1 cellular context compared by ENCODE assay signal in the genomic region with DNA sequence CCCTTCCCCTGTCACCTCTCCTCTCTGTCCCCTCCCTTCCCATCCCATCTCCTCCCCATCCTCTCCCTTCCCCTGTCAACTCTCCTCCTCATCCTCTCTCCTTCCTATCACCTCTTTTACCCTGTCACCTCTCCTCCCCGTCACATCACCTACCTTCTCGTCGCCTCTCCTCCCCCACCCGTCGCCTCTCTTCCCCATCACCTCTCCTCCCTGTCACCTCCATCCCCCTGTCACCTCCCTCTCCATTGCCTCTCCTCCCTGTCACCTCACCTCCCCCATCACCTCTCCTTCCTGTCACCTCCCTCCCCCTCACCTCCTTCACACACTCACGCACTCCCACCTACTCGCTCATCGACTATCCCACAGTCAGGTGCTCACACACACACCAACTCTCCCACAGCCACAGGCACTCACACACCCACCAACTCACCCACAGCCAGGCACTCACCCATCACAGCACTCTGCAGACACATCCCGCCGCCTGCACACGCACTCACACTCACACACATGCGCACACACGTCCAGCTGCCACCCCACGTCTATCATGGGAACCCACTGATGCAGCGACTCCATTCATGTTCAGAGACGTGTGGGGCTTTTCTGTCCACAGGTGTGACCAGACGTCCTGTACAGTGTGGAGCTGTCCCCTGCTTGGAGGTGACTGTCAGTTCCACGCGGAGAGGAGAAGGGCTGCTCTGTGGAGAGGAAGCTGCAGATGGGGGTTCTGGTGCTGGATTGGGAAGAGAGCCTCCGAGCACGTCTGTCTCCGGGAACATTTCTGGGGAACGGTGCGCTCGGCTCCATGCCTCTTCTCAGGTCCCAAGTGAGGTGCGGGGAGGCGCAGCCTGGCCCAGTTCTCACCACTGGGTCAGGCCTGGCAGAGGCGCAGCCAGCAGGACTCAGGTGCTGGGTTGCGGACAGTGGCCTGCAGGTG.
A peak's percentile ranks its signal among the peaks of the same experiment; 100 is the strongest.
TF ChIP-seq lines count a peak whose summit lies in the region.

No MANE protein-coding gene starts in this region.

TF ChIP-seq in HepG2, 621 proteins besides CTCF, POLR2A, EP300 and RAD21 (continues in another document):
- TF ChIP-seq, protein P1, sequence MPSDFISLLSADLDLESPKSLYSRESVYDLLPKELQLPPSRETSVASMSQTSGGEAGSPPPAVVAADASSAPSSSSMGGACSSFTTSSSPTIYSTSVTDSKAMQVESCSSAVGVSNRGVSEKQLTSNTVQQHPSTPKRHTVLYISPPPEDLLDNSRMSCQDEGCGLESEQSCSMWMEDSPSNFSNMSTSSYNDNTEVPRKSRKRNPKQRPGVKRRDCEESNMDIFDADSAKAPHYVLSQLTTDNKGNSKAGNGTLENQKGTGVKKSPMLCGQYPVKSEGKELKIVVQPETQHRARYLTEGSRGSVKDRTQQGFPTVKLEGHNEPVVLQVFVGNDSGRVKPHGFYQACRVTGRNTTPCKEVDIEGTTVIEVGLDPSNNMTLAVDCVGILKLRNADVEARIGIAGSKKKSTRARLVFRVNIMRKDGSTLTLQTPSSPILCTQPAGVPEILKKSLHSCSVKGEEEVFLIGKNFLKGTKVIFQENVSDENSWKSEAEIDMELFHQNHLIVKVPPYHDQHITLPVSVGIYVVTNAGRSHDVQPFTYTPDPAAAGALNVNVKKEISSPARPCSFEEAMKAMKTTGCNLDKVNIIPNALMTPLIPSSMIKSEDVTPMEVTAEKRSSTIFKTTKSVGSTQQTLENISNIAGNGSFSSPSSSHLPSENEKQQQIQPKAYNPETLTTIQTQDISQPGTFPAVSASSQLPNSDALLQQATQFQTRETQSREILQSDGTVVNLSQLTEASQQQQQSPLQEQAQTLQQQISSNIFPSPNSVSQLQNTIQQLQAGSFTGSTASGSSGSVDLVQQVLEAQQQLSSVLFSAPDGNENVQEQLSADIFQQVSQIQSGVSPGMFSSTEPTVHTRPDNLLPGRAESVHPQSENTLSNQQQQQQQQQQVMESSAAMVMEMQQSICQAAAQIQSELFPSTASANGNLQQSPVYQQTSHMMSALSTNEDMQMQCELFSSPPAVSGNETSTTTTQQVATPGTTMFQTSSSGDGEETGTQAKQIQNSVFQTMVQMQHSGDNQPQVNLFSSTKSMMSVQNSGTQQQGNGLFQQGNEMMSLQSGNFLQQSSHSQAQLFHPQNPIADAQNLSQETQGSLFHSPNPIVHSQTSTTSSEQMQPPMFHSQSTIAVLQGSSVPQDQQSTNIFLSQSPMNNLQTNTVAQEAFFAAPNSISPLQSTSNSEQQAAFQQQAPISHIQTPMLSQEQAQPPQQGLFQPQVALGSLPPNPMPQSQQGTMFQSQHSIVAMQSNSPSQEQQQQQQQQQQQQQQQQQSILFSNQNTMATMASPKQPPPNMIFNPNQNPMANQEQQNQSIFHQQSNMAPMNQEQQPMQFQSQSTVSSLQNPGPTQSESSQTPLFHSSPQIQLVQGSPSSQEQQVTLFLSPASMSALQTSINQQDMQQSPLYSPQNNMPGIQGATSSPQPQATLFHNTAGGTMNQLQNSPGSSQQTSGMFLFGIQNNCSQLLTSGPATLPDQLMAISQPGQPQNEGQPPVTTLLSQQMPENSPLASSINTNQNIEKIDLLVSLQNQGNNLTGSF (CRISPR knock-in tag; IDR thresholded peaks at IDR 0.05), result no peak
- TF ChIP-seq, protein P2, sequence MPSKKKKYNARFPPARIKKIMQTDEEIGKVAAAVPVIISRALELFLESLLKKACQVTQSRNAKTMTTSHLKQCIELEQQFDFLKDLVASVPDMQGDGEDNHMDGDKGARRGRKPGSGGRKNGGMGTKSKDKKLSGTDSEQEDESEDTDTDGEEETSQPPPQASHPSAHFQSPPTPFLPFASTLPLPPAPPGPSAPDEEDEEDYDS (CRISPR knock-in tag; IDR thresholded peaks at IDR 0.05), result no peak
- no peak for TF ChIP-seq ZNF354B (CRISPR knock-in tag; IDR thresholded peaks at IDR 0.05)
- no peak for TF ChIP-seq HOXA3 (CRISPR knock-in tag; IDR thresholded peaks at IDR 0.05)
- TF ChIP-seq, protein P3, sequence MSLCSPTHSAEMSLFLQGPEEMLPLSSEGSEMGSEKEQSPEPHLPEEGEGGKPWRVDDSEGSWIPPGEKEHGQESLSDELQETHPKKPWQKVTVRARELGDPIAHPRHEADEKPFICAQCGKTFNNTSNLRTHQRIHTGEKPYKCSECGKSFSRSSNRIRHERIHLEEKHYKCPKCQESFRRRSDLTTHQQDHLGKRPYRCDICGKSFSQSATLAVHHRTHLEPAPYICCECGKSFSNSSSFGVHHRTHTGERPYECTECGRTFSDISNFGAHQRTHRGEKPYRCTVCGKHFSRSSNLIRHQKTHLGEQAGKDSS (CRISPR knock-in tag; IDR thresholded peaks at IDR 0.05; ENCODE audit: borderline replicate concordance, low read depth), result no peak
- TF ChIP-seq, protein P4, sequence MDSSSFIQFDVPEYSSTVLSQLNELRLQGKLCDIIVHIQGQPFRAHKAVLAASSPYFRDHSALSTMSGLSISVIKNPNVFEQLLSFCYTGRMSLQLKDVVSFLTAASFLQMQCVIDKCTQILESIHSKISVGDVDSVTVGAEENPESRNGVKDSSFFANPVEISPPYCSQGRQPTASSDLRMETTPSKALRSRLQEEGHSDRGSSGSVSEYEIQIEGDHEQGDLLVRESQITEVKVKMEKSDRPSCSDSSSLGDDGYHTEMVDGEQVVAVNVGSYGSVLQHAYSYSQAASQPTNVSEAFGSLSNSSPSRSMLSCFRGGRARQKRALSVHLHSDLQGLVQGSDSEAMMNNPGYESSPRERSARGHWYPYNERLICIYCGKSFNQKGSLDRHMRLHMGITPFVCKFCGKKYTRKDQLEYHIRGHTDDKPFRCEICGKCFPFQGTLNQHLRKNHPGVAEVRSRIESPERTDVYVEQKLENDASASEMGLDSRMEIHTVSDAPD (CRISPR knock-in tag; IDR thresholded peaks at IDR 0.05), result no peak
- TF ChIP-seq PCBP2 (optimal IDR thresholded peaks at IDR 0.05; ENCODE audit: low read depth, low read length, poor library complexity, severe bottlenecking), result peak; percentile 53
- TF ChIP-seq JARID2 (CRISPR knock-in tag; IDR thresholded peaks at IDR 0.05; ENCODE audit: insufficient replicate concordance), result no peak
- TF ChIP-seq ZNF234 (CRISPR knock-in tag; conservative IDR thresholded peaks at IDR 0.05), result no peak
- TF ChIP-seq GATA4 (IDR thresholded peaks at IDR 0.05; ENCODE audit: borderline replicate concordance, low read depth), result no peak
- TF ChIP-seq, protein P5, sequence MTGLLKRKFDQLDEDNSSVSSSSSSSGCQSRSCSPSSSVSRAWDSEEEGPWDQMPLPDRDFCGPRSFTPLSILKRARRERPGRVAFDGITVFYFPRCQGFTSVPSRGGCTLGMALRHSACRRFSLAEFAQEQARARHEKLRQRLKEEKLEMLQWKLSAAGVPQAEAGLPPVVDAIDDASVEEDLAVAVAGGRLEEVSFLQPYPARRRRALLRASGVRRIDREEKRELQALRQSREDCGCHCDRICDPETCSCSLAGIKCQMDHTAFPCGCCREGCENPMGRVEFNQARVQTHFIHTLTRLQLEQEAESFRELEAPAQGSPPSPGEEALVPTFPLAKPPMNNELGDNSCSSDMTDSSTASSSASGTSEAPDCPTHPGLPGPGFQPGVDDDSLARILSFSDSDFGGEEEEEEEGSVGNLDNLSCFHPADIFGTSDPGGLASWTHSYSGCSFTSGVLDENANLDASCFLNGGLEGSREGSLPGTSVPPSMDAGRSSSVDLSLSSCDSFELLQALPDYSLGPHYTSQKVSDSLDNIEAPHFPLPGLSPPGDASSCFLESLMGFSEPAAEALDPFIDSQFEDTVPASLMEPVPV (CRISPR knock-in tag; IDR thresholded peaks at IDR 0.05), result no peak
- TF ChIP-seq ZKSCAN5 (CRISPR knock-in tag; IDR thresholded peaks at IDR 0.05), result peak; percentile 90
- no peak for TF ChIP-seq ZNF564 (CRISPR knock-in tag; IDR thresholded peaks at IDR 0.05)
- 0 out of 2 replicates have a peak, but pooled peaks have one; percentile 18 for TF ChIP-seq NONO (IDR thresholded peaks at IDR 0.05)
- no peak for TF ChIP-seq NONO (CRISPR knock-in tag; conservative IDR thresholded peaks at IDR 0.05)
- TF ChIP-seq IKZF1 (IDR thresholded peaks at IDR 0.05), result 0 out of 2 replicates have a peak, but pooled peaks have one; percentile 63
- no peak for TF ChIP-seq ESRRA (CRISPR knock-in tag; IDR thresholded peaks at IDR 0.05; ENCODE audit: low read depth)
- TF ChIP-seq, protein P6, sequence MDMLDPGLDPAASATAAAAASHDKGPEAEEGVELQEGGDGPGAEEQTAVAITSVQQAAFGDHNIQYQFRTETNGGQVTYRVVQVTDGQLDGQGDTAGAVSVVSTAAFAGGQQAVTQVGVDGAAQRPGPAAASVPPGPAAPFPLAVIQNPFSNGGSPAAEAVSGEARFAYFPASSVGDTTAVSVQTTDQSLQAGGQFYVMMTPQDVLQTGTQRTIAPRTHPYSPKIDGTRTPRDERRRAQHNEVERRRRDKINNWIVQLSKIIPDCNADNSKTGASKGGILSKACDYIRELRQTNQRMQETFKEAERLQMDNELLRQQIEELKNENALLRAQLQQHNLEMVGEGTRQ (IDR thresholded peaks at IDR 0.05; ENCODE audit: low read depth, low read length), result no peak
- TF ChIP-seq, protein P6 (CRISPR knock-in tag; IDR thresholded peaks at IDR 0.05; ENCODE audit: borderline replicate concordance), result no peak
- TF ChIP-seq, protein P7, sequence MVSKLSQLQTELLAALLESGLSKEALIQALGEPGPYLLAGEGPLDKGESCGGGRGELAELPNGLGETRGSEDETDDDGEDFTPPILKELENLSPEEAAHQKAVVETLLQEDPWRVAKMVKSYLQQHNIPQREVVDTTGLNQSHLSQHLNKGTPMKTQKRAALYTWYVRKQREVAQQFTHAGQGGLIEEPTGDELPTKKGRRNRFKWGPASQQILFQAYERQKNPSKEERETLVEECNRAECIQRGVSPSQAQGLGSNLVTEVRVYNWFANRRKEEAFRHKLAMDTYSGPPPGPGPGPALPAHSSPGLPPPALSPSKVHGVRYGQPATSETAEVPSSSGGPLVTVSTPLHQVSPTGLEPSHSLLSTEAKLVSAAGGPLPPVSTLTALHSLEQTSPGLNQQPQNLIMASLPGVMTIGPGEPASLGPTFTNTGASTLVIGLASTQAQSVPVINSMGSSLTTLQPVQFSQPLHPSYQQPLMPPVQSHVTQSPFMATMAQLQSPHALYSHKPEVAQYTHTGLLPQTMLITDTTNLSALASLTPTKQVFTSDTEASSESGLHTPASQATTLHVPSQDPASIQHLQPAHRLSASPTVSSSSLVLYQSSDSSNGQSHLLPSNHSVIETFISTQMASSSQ (IDR thresholded peaks at IDR 0.05; ENCODE audit: low read depth), result no peak
- TF ChIP-seq, protein P7 (CRISPR knock-in tag; IDR thresholded peaks at IDR 0.05; ENCODE audit: borderline replicate concordance), result no peak
- TF ChIP-seq SIX1 (CRISPR knock-in tag; IDR thresholded peaks at IDR 0.05; ENCODE audit: borderline replicate concordance), result no peak
- TF ChIP-seq MAFK (conservative IDR thresholded peaks at IDR 0.05 in 1 of 2, IDR thresholded peaks at IDR 0.05 in 1 of 2; ENCODE audit: low read length in 2 of 2), result no peak
- TF ChIP-seq, protein P8, sequence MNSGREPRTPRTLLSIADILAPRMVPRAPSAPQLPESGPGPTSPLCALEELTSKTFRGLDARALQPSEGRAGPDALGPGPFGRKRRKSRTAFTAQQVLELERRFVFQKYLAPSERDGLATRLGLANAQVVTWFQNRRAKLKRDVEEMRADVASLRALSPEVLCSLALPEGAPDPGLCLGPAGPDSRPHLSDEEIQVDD (CRISPR knock-in tag; IDR thresholded peaks at IDR 0.05; ENCODE audit: borderline replicate concordance), result no peak
- TF ChIP-seq ZNF749 (CRISPR knock-in tag; IDR thresholded peaks at IDR 0.05; ENCODE audit: borderline replicate concordance), result no peak
- no peak for TF ChIP-seq ZNF225 (CRISPR knock-in tag; IDR thresholded peaks at IDR 0.05)
- TF ChIP-seq HNF4A (CRISPR knock-in tag; IDR thresholded peaks at IDR 0.05), result no peak
- TF ChIP-seq SIN3B (IDR thresholded peaks at IDR 0.05; ENCODE audit: low read length), result no peak
- TF ChIP-seq, protein P9, sequence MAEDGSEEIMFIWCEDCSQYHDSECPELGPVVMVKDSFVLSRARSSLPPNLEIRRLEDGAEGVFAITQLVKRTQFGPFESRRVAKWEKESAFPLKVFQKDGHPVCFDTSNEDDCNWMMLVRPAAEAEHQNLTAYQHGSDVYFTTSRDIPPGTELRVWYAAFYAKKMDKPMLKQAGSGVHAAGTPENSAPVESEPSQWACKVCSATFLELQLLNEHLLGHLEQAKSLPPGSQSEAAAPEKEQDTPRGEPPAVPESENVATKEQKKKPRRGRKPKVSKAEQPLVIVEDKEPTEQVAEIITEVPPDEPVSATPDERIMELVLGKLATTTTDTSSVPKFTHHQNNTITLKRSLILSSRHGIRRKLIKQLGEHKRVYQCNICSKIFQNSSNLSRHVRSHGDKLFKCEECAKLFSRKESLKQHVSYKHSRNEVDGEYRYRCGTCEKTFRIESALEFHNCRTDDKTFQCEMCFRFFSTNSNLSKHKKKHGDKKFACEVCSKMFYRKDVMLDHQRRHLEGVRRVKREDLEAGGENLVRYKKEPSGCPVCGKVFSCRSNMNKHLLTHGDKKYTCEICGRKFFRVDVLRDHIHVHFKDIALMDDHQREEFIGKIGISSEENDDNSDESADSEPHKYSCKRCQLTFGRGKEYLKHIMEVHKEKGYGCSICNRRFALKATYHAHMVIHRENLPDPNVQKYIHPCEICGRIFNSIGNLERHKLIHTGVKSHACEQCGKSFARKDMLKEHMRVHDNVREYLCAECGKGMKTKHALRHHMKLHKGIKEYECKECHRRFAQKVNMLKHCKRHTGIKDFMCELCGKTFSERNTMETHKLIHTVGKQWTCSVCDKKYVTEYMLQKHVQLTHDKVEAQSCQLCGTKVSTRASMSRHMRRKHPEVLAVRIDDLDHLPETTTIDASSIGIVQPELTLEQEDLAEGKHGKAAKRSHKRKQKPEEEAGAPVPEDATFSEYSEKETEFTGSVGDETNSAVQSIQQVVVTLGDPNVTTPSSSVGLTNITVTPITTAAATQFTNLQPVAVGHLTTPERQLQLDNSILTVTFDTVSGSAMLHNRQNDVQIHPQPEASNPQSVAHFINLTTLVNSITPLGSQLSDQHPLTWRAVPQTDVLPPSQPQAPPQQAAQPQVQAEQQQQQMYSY (CRISPR knock-in tag; IDR thresholded peaks at IDR 0.05), result no peak
- TF ChIP-seq YY1 (IDR thresholded peaks at IDR 0.05; ENCODE audit: insufficient read depth, insufficient replicate concordance, low read depth, low read length), result no peak
- TF ChIP-seq ONECUT2 (CRISPR knock-in tag; IDR thresholded peaks at IDR 0.05), result no peak
- TF ChIP-seq WIZ (CRISPR knock-in tag; IDR thresholded peaks at IDR 0.05), result no peak
- TF ChIP-seq HNF4G (IDR thresholded peaks at IDR 0.05; ENCODE audit: borderline replicate concordance, low read depth, low read length), result no peak
- TF ChIP-seq HNF4G (CRISPR knock-in tag; IDR thresholded peaks at IDR 0.05; ENCODE audit: borderline replicate concordance, low read depth), result no peak
